Comparison of ENCODE assay signal across 1 cellular context in genomic region chr17:39125143-39125875, GRCh38.
TF ChIP-seq lines count a peak whose summit lies in the region.

No MANE protein-coding gene starts in this region.

TF ChIP-seq in IMR-90, 13 proteins besides CTCF, POLR2A, EP300 and RAD21:
- TF ChIP-seq FOS (IDR thresholded peaks at IDR 0.05; ENCODE audit: low read depth, low read length) (no peak), MAFK (IDR thresholded peaks at IDR 0.05; ENCODE audit: low read depth, low read length) (peak; percentile 93), CHD1 (IDR thresholded peaks at IDR 0.05; ENCODE audit: low read depth, low read length) (no peak), SMC3 (IDR thresholded peaks at IDR 0.05; ENCODE audit: low read depth, low read length) (no peak)
